22 cellular contexts compared by ENCODE assay signal in the genomic region with DNA sequence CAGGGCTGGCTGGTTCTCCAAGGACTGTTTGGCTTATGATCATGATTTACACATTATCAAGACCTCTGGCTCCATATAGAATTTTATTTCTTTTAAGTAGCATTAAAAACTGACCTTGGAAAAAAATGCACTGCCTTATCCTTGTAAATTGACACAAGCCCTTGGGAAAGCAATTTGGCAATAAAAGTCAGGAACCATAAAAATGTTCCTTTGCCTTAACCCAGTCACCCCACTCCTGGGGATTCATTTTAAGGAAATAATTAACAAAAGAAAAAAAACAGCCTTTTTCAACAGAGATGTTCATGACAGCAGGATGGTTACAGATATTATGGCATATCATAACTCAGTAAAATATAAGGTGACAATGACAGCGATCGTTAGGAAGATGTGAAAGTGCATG. TPM values are rescaled to one million over a fixed set of nuclear protein-coding genes. Genes with fewer than 3 reads are reported as not detected.
"Had no signal": no experiment of that assay in that cellular context is flagged by ENCODE, and none has a peak within 500 bp of the region (broad histone marks: within the 10 kb centered on the region; RNA-seq: fewer than 3 reads in every experiment).

No MANE protein-coding gene starts in this region.

- H3K36me3 ChIP-seq: prostate gland had no signal

- ATAC-seq: effector memory CD8-positive, alpha-beta T cell; foreskin keratinocyte; left cardiac atrium; sciatic nerve had no signal

- H3K4me3 ChIP-seq: esophagus squamous epithelium, prostate gland, skin epidermis, stomach, thoracic aorta had no signal

- H3K27ac ChIP-seq: epithelial cell of prostate, esophagus squamous epithelium, foreskin keratinocyte, parathyroid adenoma, prostate gland, skin epidermis, stomach, thoracic aorta had no signal

- FAIRE-seq: kidney had no signal

- H3K27ac Mint-ChIP-seq: dendritic cell treated with granulocyte-macrophage colony-stimulating factor and Interleukin-4, amounts not matched to agents 40 ng/mL and 50 ng/mL, for 4 days; effector memory CD8-positive, alpha-beta T cell; natural killer cell had no signal

- H3K9me3 ChIP-seq: prostate gland, thoracic aorta had no signal

- H3K27me3 ChIP-seq: esophagus squamous epithelium, foreskin keratinocyte, stomach had no signal

- H3K4me3 Mint-ChIP-seq: central memory CD8-positive, alpha-beta T cell; dendritic cell treated with granulocyte-macrophage colony-stimulating factor and Interleukin-4, amounts not matched to agents 40 ng/mL and 50 ng/mL, for 4 days; effector memory CD8-positive, alpha-beta T cell; natural killer cell had no signal

- H3K36me3 Mint-ChIP-seq: natural killer cell had no signal

- H3K4me1 Mint-ChIP-seq: central memory CD8-positive, alpha-beta T cell; natural killer cell had no signal

- DNase-seq: effector memory CD8-positive, alpha-beta T cell; esophagus squamous epithelium; foreskin keratinocyte; kidney; left cardiac atrium; left ventricle myocardium superior; natural killer cell; retina; stimulated activated CD4-positive, alpha-beta T cell treated with anti-CD3 and anti-CD28 coated beads, Interleukin-12 subunit alpha, Interleukin-12 subunit beta, amount 100 ng/mL, for 4 hours; stomach; substantia nigra had no signal

- H3K4me1 ChIP-seq: esophagus squamous epithelium, parathyroid adenoma, prostate gland had no signal

RNA-seq across cellular contexts. Expression of gene NR2E3, which starts 51.6 kb away (rescaled TPM):
- total RNA-seq: left cardiac atrium, left ventricle myocardium superior, mesenteric fat pad, mononuclear cell, myocyte, natural killer cell, sciatic nerve had no signal
